ENCODE assay signal across 28 cellular contexts in the genomic region with DNA sequence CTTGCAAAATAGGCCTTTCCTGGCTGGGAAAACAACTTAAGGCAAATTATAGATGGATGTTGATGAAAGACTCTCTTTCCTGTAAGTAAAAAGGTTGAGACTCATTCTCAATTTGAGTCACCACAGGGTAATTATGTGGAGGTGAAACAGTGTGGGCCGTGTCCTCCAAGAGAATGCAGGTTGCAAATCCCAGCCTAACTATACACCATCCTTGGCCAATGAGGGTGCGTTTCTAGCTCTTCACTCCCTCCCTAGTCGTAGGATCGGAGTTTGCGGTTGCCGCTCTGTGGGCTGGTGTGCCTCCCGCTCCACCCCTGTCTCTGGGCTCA.
A peak's percentile ranks its signal among the peaks of the same experiment; 100 is the strongest.
DNase-seq lines count a peak whose midpoint lies in the region; ATAC-seq and TF ChIP-seq lines count a peak whose summit lies in the region.
"Had no signal": no experiment of that assay in that cellular context is flagged by ENCODE, and none has a peak within 500 bp of the region (broad histone marks: within the 10 kb centered on the region; RNA-seq: fewer than 3 reads in every experiment).

No MANE protein-coding gene starts in this region.

- H3K27ac ChIP-seq in A673 (ENCODE audit: low read depth, low read length, poor library complexity, severe bottlenecking): no peak overlapping the region
- H3K27ac ChIP-seq in mammary epithelial cell (ENCODE audit: insufficient read depth, low read depth, low read length): no peak overlapping the region
- H3K27ac ChIP-seq: BLaER1, GM23248, neutrophil, spleen, tibial artery, VCaP had no signal

- H2AFZ ChIP-seq in mammary epithelial cell (ENCODE audit: low read depth, low read length): no peak overlapping the region
- H2AFZ ChIP-seq: GM23248 had no signal

- H3K27ac Mint-ChIP-seq in activated naive CD4-positive, alpha-beta T cell treated with anti-CD3 and anti-CD28 coated beads, Interleukin-2, amount 50 U/mL, for 72 hours: peak overlapping the region; percentile 85 to 88
- H3K27ac Mint-ChIP-seq in activated T-cell treated with anti-CD3 and anti-CD28 coated beads, Interleukin-2, amount 50 U/mL, for 72 hours: peak overlapping the region; percentile 79
- no peak overlapping the region for H3K27ac Mint-ChIP-seq in mesothelial cell of epicardium
- H3K27ac Mint-ChIP-seq: activated naive CD4-positive, alpha-beta T cell treated with anti-CD3 and anti-CD28 coated beads, Interleukin-2, amount 50 U/mL, for 24 hours had no signal

- dilution Hi-C loops in mammary epithelial cell (cut with HindIII; ENCODE audit: low sequenced_read_pairs): no loop called here

- BruUV-seq in A673 (replicated peaks; lab: Mats Ljungman, UMichigan) (no TSS peak), mammary epithelial cell (replicated peaks; lab: Mats Ljungman, UMichigan) (no TSS peak)

- in situ Hi-C loops in mammary epithelial cell (cut with MboI; ENCODE audit: low sequenced_read_pairs in 2 of 2): no loop called here

- TF ChIP-seq CTCF in A673 (conservative IDR thresholded peaks at IDR 0.05; ENCODE audit: low read depth, low read length): no peak
- TF ChIP-seq CTCF in mesothelial cell of epicardium (IDR thresholded peaks at IDR 0.05; ENCODE audit: unreplicated experiment): no peak
- no peak for TF ChIP-seq CTCF in mammary epithelial cell (conservative IDR thresholded peaks at IDR 0.05 in 1 of 2, IDR thresholded peaks at IDR 0.05 in 1 of 2; ENCODE audit: extremely low read depth in 1 of 2, insufficient read depth in 1 of 2, low read depth in 1 of 2, low read length in 2 of 2)

- no peaks in the 10 kb centered on the region for H4K20me1 ChIP-seq in mammary epithelial cell (ENCODE audit: insufficient read depth, low read length)
- H4K20me1 ChIP-seq: BLaER1 had no signal

- CTCF ChIA-PET in A673 (lab: Charles Lee): no interaction called here
- CTCF ChIA-PET in mammary epithelial cell (lab: Charles Lee; ENCODE audit: low non-redundant PET): no interaction called here

- no peak overlapping the region for H3K4me2 ChIP-seq in mammary epithelial cell (ENCODE audit: insufficient read depth, low read depth, low read length)
- H3K4me2 ChIP-seq: BLaER1 had no signal

- H3K36me3 Mint-ChIP-seq in activated naive CD4-positive, alpha-beta T cell treated with anti-CD3 and anti-CD28 coated beads, Interleukin-2, amount 50 U/mL, for 72 hours: peaks cover 0 to 30% of the 10 kb centered on the region in 2 donors
- H3K36me3 Mint-ChIP-seq in activated T-cell treated with anti-CD3 and anti-CD28 coated beads, Interleukin-2, amount 50 U/mL, for 72 hours (ENCODE audit: insufficient read depth in 2 of 2): peaks cover 1 to 4% of the 10 kb centered on the region in 2 donors
- H3K36me3 Mint-ChIP-seq in mesothelial cell of epicardium: no peaks in the 10 kb centered on the region
- H3K36me3 Mint-ChIP-seq: activated naive CD4-positive, alpha-beta T cell treated with anti-CD3 and anti-CD28 coated beads, Interleukin-2, amount 50 U/mL, for 24 hours; naive B cell had no signal

- H3K27me3 ChIP-seq in A673 (replicated peaks; ENCODE audit: insufficient read depth, low read depth, low read length, poor library complexity) (no peaks in the 10 kb centered on the region), mammary epithelial cell (ENCODE audit: insufficient read depth, low read length) (no peaks in the 10 kb centered on the region)
- H3K27me3 ChIP-seq: BLaER1, neutrophil, spleen, tibial artery had no signal

- H3K27me3 Mint-ChIP-seq in activated T-cell treated with anti-CD3 and anti-CD28 coated beads, Interleukin-2, amount 50 U/mL, for 72 hours (ENCODE audit: low read depth): no peaks in the 10 kb centered on the region
- H3K27me3 Mint-ChIP-seq in mesothelial cell of epicardium (ENCODE audit: low read depth): peaks cover 4% of the 10 kb centered on the region
- H3K27me3 Mint-ChIP-seq: activated naive CD4-positive, alpha-beta T cell treated with anti-CD3 and anti-CD28 coated beads, Interleukin-2, amount 50 U/mL, for 24 hours had no signal

- H3K4me1 Mint-ChIP-seq in activated T-cell treated with anti-CD3 and anti-CD28 coated beads, Interleukin-2, amount 50 U/mL, for 72 hours (ENCODE audit: low read depth): peaks cover 46% of the 10 kb centered on the region
- H3K4me1 Mint-ChIP-seq in mesothelial cell of epicardium: no peaks in the 10 kb centered on the region
- H3K4me1 Mint-ChIP-seq: activated naive CD4-positive, alpha-beta T cell treated with anti-CD3 and anti-CD28 coated beads, Interleukin-2, amount 50 U/mL, for 24 hours had no signal

- intact Hi-C loops in A673 (cut with micrococcal nuclease; ENCODE audit: unreplicated experiment) (no loop called here), mammary epithelial cell (cut with micrococcal nuclease) (no loop called here)

- DNase-seq in activated naive CD4-positive, alpha-beta T cell treated with anti-CD3 and anti-CD28 coated beads, Interleukin-2, amount 50 U/mL, for 72 hours (ENCODE audit: low spot score in 2 of 2): no peak
- no peak for DNase-seq in activated naive CD4-positive, alpha-beta T cell treated with anti-CD3 and anti-CD28 coated beads, Interleukin-2, amount 50 U/mL, for 16 hours
- peak; percentile 28 to 40 for DNase-seq in activated T-cell treated with anti-CD3 and anti-CD28 coated beads, Interleukin-2, amount 50 U/mL, for 72 hours
- DNase-seq in A673 (ENCODE audit: low spot score) (no peak), mesothelial cell of epicardium (ENCODE audit: low spot score in 2 of 2, unreplicated experiment in 2 of 2) (no peak), mammary epithelial cell (no peak)
- DNase-seq: anterior cingulate cortex; DMS153; GM23248; kidney; midbrain; naive B cell; NCI-H1092 treated with DMSO at 0.1 percent for 48 hours; NCI-H1694 treated with DMSO at 0.1 percent for 48 hours; NCI-H446 treated with DMSO at 0.1 percent for 48 hours; NCI-H774; right cardiac atrium; SHP77 treated with DMSO at 0.1 percent for 48 hours; spleen; stimulated activated CD4-positive, alpha-beta T cell treated with anti-CD3 and anti-CD28 coated beads, Interleukin-2, amount 100 ng/mL, for 48 hours; T-helper 9 cell; tibial artery had no signal

- H3K9me3 Mint-ChIP-seq in activated naive CD4-positive, alpha-beta T cell treated with anti-CD3 and anti-CD28 coated beads, Interleukin-2, amount 50 U/mL, for 72 hours: no peaks in the 10 kb centered on the region
- H3K9me3 Mint-ChIP-seq in activated T-cell treated with anti-CD3 and anti-CD28 coated beads, Interleukin-2, amount 50 U/mL, for 72 hours: peaks cover 0 to 2% of the 10 kb centered on the region in 2 donors
- H3K9me3 Mint-ChIP-seq in mesothelial cell of epicardium: no peaks in the 10 kb centered on the region
- H3K9me3 Mint-ChIP-seq: activated naive CD4-positive, alpha-beta T cell treated with anti-CD3 and anti-CD28 coated beads, Interleukin-2, amount 50 U/mL, for 24 hours; naive B cell had no signal

- H3K36me3 ChIP-seq in A673 (ENCODE audit: insufficient read depth, low read length, poor library complexity, severe bottlenecking): no peaks in the 10 kb centered on the region
- H3K36me3 ChIP-seq in mammary epithelial cell (ENCODE audit: insufficient read depth, low read length): no peaks in the 10 kb centered on the region
- H3K36me3 ChIP-seq: BLaER1, neutrophil, spleen, tibial artery had no signal

- peak; percentile 85 to 88 for ATAC-seq in activated naive CD4-positive, alpha-beta T cell treated with anti-CD3 and anti-CD28 coated beads, Interleukin-2, amount 50 U/mL, for 72 hours
- peak; percentile 56 for ATAC-seq in HG02884 (IDR thresholded peaks at IDR 0.05; ENCODE audit: unreplicated experiment)
- peak; percentile 85 to 92 for ATAC-seq in activated T-cell treated with anti-CD3 and anti-CD28 coated beads, Interleukin-2, amount 50 U/mL, for 72 hours (replicated peaks in 1 of 2)
- ATAC-seq: K562, right cardiac atrium had no signal

- POLR2A ChIA-PET in A673 (lab: Charles Lee; ENCODE audit: low non-redundant PET): no interaction called here

- H3K4me3 Mint-ChIP-seq in activated T-cell treated with anti-CD3 and anti-CD28 coated beads, Interleukin-2, amount 50 U/mL, for 72 hours: peak overlapping the region; percentile 63 to 66
- no peak overlapping the region for H3K4me3 Mint-ChIP-seq in mesothelial cell of epicardium
- H3K4me3 Mint-ChIP-seq: activated naive CD4-positive, alpha-beta T cell treated with anti-CD3 and anti-CD28 coated beads, Interleukin-2, amount 50 U/mL, for 24 hours had no signal

- no peak overlapping the region for H3K4me3 ChIP-seq in A673 (ENCODE audit: low read depth, low read length, poor library complexity, severe bottlenecking)
- no peak overlapping the region for H3K4me3 ChIP-seq in mammary epithelial cell (replicated peaks in 1 of 3; ENCODE audit: insufficient read depth in 1 of 3, low read depth in 2 of 3, low read length in 3 of 3)
- H3K4me3 ChIP-seq: BLaER1, GM23248, K562, spleen, tibial artery had no signal

- no peak overlapping the region for H3K9ac ChIP-seq in mammary epithelial cell (ENCODE audit: insufficient read depth, low read length)
- H3K9ac ChIP-seq: BLaER1, GM23248 had no signal

- no peaks in the 10 kb centered on the region for H3K79me2 ChIP-seq in mammary epithelial cell (ENCODE audit: insufficient read depth, low read length)

- H3K4me1 ChIP-seq in A673 (ENCODE audit: insufficient read depth, low read length, poor library complexity, severe bottlenecking) (no peaks in the 10 kb centered on the region), mammary epithelial cell (ENCODE audit: insufficient read depth, low read length) (no peaks in the 10 kb centered on the region)
- H3K4me1 ChIP-seq: spleen had no signal

- 69% methylated on average over 7 of the region's 7 CpGs for WGBS in mammary epithelial cell (ENCODE audit: low coverage, missing lambda C conversion rate)

- H3K9me3 ChIP-seq in A673 (ENCODE audit: low read depth, low read length, poor library complexity, severe bottlenecking) (no peaks in the 10 kb centered on the region), mammary epithelial cell (replicated peaks; ENCODE audit: insufficient read depth, low read length) (no peaks in the 10 kb centered on the region)
- H3K9me3 ChIP-seq: BLaER1, neutrophil, spleen, tibial artery had no signal

Comparison
In these comparisons a context has a peak if more than half of its experiments do, and no peak if none do; other contexts are left out.
1. DNase-seq: peak in activated T-cell treated with anti-CD3 and anti-CD28 coated beads, Interleukin-2, amount 50 U/mL, for 72 hours (2 of 2); none in activated naive CD4-positive, alpha-beta T cell treated with anti-CD3 and anti-CD28 coated beads, Interleukin-2, amount 50 U/mL, for 72 hours (0 of 2), activated naive CD4-positive, alpha-beta T cell treated with anti-CD3 and anti-CD28 coated beads, Interleukin-2, amount 50 U/mL, for 16 hours (single experiment), A673 (single experiment), mesothelial cell of epicardium (0 of 2) and mammary epithelial cell (single experiment).
2. Peak in every context shown above with its lines, with median percentiles within 50 percentile points of each other: ATAC-seq.